9 cellular contexts compared by ENCODE assay signal in genomic region chr9:35675732-35676392, GRCh38. TPM values are rescaled to one million over a fixed set of nuclear protein-coding genes. Genes with fewer than 3 reads are reported as not detected.
DNase-seq lines count a peak whose midpoint lies in the region; ATAC-seq, FAIRE-seq and TF ChIP-seq lines count a peak whose summit lies in the region.
"Had no signal": no experiment of that assay in that cellular context is flagged by ENCODE, and none has a peak within 500 bp of the region (broad histone marks: within the 10 kb centered on the region; RNA-seq: fewer than 3 reads in every experiment).

No MANE protein-coding gene starts in this region.

- TF ChIP-seq CTCF in bronchial epithelial cell (IDR thresholded peaks at IDR 0.05; ENCODE audit: insufficient read depth, low read length, severe bottlenecking) (no peak), right lobe of liver (IDR thresholded peaks at IDR 0.05) (no peak), suprapubic skin (IDR thresholded peaks at IDR 0.05) (no peak)

- no peak overlapping the region for H3K27ac ChIP-seq in right lobe of liver
- no peak overlapping the region for H3K27ac ChIP-seq in suprapubic skin

- H3K9me3 ChIP-seq in right lobe of liver (no peaks in the 10 kb centered on the region), suprapubic skin (no peaks in the 10 kb centered on the region)

- peak; percentile 73 for DNase-seq in activated effector memory CD4-positive, alpha-beta T cell treated with anti-CD3 and anti-CD28 coated beads, Interleukin-2, amount 50 U/mL, for 16 hours
- DNase-seq in activated effector memory CD4-positive, alpha-beta T cell treated with Interleukin-2 at 50 U/mL for 16 hours, result no peak
- DNase-seq in bronchial epithelial cell (ENCODE audit: low read depth) (no peak), right lobe of liver (peak in 1 of 3 donors; percentile 56), suprapubic skin (ENCODE audit: low spot score in 2 of 2) (no peak), NCI-H1105 treated with DMSO at 0.1 percent for 48 hours (lab: John Stamatoyannopoulos, UW) (no peak), LoVo (ENCODE audit: low spot score) (no peak)

- TF ChIP-seq EP300 in suprapubic skin (IDR thresholded peaks at IDR 0.05), result no peak

- no peak for FAIRE-seq in bronchial epithelial cell (lab: Jason Lieb, UNC)

- intact Hi-C loops in right lobe of liver (cut with DNase I), result no loop called here

- H3K4me1 ChIP-seq in right lobe of liver (peaks cover 0 to 6% (median 0%) of the 10 kb centered on the region in 4 donors), suprapubic skin (peaks cover 12% of the 10 kb centered on the region)

- H3K36me3 ChIP-seq in bronchial epithelial cell (ENCODE audit: control insufficient read depth, insufficient read depth, low read length) (peaks cover 1% of the 10 kb centered on the region), right lobe of liver (no peaks in the 10 kb centered on the region), suprapubic skin (no peaks in the 10 kb centered on the region)

- H3K27me3 ChIP-seq in bronchial epithelial cell (ENCODE audit: control insufficient read depth, insufficient read depth, low read length) (no peaks in the 10 kb centered on the region), right lobe of liver (peaks cover 0 to 9% of the 10 kb centered on the region in 2 donors), suprapubic skin (no peaks in the 10 kb centered on the region)

- H3K4me3 ChIP-seq in bronchial epithelial cell (ENCODE audit: low read depth, low read length) (peak overlapping the region; percentile 42), right lobe of liver (peak overlapping the region; percentile 38), suprapubic skin (peak overlapping the region; percentile 51)

- TF ChIP-seq POLR2A in right lobe of liver (IDR thresholded peaks at IDR 0.05) (no peak), suprapubic skin (IDR thresholded peaks at IDR 0.05) (no peak)

- WGBS in right lobe of liver (ENCODE audit: insufficient coverage, low coverage, low lambda C conversion rate, missing lambda C conversion rate), result 9% methylated on average over 16 of the region's 51 CpGs
- 28% methylated on average over 26 of the region's 51 CpGs for WGBS in suprapubic skin

- peak; percentile 57 to 72 (median 64) for ATAC-seq in right lobe of liver
- no peak for ATAC-seq in GM18519 (IDR thresholded peaks at IDR 0.05; ENCODE audit: low FRiP score, unreplicated experiment)

RNA-seq across cellular contexts. Expression of gene CA9, which starts 2.1 kb away (rescaled TPM):
- 3.2 and 28.5 TPM in 2 replicates for total RNA-seq in bronchial epithelial cell
- total RNA-seq in right lobe of liver, result 1 to 10 TPM in 1 of 6 experiments, under 1 TPM in 4, not detected in 1; 0.64 to 1.6 (median 0.93) TPM
- total RNA-seq in suprapubic skin, result 1 to 10 TPM in 3 of 4 donors, not detected in 1; 2.1 to 5.7 (median 2.8) TPM
- total RNA-seq: Daoy had no signal

RNA-seq across cellular contexts. Expression of gene ARHGEF39, which starts 10.9 kb away (rescaled TPM):
- 0.13 and 0.79 TPM in 2 replicates for total RNA-seq in bronchial epithelial cell
- total RNA-seq in right lobe of liver, result 1 to 10 TPM in 1 of 6 experiments, under 1 TPM in 5; 0.11 to 3.6 (median 0.43) TPM
- 10 to 100 TPM in 1 of 4 donors, 1 to 10 TPM in 1, under 1 TPM in 2; 0.34 to 11.3 (median 1.9) TPM for total RNA-seq in suprapubic skin

RNA-seq across cellular contexts. Expression of gene TPM2, which starts 13.9 kb away (rescaled TPM):
- total RNA-seq in bronchial epithelial cell (46.1 and 57.7 TPM in 2 replicates), right lobe of liver (10 to 100 TPM in 4 of 6 experiments, 1 to 10 TPM in 2; 4.7 to 23.3 (median 12.4) TPM), suprapubic skin (100 to 1,000 TPM in 1 of 4 donors, 10 to 100 TPM in 3; 40.6 to 105 (median 56.7) TPM)

RNA-seq across cellular contexts. Expression of gene CCDC107, which starts 17.8 kb away (rescaled TPM):
- total RNA-seq in bronchial epithelial cell, result 11.4 and 13.7 TPM in 2 replicates
- total RNA-seq in right lobe of liver, result 10 to 100 TPM; 10.0 to 24.2 (median 15.3) TPM
- 10 to 100 TPM in 1 of 4 donors, 1 to 10 TPM in 3; 5.0 to 13.2 (median 9.6) TPM for total RNA-seq in suprapubic skin

RNA-seq across cellular contexts. Expression of gene RMRP, which starts 18.0 kb away (rescaled TPM):
- total RNA-seq in bronchial epithelial cell, result 15,881 and 37,648 TPM in 2 replicates
- total RNA-seq in right lobe of liver, result over 10,000 TPM in 2 of 6 experiments, 1,000 to 10,000 TPM in 4; 1,534 to 17,791 (median 6,650) TPM
- over 10,000 TPM in 2 of 4 donors, 1,000 to 10,000 TPM in 2; 1,246 to 15,173 (median 11,383) TPM for total RNA-seq in suprapubic skin
